In the genomic region with DNA sequence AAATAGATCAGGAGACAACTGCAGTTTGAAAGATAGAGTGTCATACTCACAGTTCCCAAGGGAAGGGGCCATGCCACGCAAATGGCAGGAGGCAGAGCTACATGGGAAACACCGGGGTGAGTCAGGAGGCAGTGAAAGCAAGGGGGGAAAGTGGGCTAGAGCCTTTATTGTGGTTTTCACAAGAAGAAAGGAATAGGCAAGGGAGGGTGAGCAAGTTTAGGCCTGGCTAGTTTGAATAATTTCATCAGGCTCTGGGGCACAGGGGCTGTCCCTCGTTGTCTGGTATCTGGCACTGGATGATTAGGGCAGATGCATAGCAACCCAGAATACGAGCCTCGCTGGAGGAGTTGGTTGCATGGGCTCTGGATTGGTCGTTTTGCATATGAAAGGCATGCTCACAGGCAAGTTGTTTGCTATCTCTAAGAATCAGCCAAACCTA, we compare ENCODE assay signal across 1 cellular context.
TF ChIP-seq lines count a peak whose summit lies in the region.

No MANE protein-coding gene starts in this region.

TF ChIP-seq in GM12878, 131 proteins besides CTCF, POLR2A, EP300 and RAD21 (continued from another document and continues in another):
- TF ChIP-seq, protein P1, sequence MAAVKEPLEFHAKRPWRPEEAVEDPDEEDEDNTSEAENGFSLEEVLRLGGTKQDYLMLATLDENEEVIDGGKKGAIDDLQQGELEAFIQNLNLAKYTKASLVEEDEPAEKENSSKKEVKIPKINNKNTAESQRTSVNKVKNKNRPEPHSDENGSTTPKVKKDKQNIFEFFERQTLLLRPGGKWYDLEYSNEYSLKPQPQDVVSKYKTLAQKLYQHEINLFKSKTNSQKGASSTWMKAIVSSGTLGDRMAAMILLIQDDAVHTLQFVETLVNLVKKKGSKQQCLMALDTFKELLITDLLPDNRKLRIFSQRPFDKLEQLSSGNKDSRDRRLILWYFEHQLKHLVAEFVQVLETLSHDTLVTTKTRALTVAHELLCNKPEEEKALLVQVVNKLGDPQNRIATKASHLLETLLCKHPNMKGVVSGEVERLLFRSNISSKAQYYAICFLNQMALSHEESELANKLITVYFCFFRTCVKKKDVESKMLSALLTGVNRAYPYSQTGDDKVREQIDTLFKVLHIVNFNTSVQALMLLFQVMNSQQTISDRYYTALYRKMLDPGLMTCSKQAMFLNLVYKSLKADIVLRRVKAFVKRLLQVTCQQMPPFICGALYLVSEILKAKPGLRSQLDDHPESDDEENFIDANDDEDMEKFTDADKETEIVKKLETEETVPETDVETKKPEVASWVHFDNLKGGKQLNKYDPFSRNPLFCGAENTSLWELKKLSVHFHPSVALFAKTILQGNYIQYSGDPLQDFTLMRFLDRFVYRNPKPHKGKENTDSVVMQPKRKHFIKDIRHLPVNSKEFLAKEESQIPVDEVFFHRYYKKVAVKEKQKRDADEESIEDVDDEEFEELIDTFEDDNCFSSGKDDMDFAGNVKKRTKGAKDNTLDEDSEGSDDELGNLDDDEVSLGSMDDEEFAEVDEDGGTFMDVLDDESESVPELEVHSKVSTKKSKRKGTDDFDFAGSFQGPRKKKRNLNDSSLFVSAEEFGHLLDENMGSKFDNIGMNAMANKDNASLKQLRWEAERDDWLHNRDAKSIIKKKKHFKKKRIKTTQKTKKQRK (IDR thresholded peaks at IDR 0.05; ENCODE audit: low read depth, low read length) = no peak
- no peak for TF ChIP-seq ZNF207 (IDR thresholded peaks at IDR 0.05; ENCODE audit: borderline replicate concordance)
- no peak for TF ChIP-seq SREBF1 (IDR thresholded peaks at IDR 0.05; ENCODE audit: low read length)
- TF ChIP-seq, protein P2, sequence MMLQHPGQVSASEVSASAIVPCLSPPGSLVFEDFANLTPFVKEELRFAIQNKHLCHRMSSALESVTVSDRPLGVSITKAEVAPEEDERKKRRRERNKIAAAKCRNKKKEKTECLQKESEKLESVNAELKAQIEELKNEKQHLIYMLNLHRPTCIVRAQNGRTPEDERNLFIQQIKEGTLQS (IDR thresholded peaks at IDR 0.05; ENCODE audit: borderline replicate concordance, extremely low read depth, low read depth, low read length) = no peak
- peak; percentile 15; the same call in 1 of the 2 replicates for TF ChIP-seq PAX5 (IDR thresholded peaks at IDR 0.05; ENCODE audit: borderline replicate concordance, low read depth, low read length)
- 0 out of 2 replicates have a peak, but pooled peaks have one; percentile 19 for TF ChIP-seq CREM (IDR thresholded peaks at IDR 0.05; ENCODE audit: low read depth)
- peak; percentile 71 for TF ChIP-seq DPF2 (IDR thresholded peaks at IDR 0.05)
- TF ChIP-seq, protein P3, sequence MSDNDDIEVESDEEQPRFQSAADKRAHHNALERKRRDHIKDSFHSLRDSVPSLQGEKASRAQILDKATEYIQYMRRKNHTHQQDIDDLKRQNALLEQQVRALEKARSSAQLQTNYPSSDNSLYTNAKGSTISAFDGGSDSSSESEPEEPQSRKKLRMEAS (IDR thresholded peaks at IDR 0.05; ENCODE audit: low read depth, low read length) = no peak
- TF ChIP-seq, protein P4, sequence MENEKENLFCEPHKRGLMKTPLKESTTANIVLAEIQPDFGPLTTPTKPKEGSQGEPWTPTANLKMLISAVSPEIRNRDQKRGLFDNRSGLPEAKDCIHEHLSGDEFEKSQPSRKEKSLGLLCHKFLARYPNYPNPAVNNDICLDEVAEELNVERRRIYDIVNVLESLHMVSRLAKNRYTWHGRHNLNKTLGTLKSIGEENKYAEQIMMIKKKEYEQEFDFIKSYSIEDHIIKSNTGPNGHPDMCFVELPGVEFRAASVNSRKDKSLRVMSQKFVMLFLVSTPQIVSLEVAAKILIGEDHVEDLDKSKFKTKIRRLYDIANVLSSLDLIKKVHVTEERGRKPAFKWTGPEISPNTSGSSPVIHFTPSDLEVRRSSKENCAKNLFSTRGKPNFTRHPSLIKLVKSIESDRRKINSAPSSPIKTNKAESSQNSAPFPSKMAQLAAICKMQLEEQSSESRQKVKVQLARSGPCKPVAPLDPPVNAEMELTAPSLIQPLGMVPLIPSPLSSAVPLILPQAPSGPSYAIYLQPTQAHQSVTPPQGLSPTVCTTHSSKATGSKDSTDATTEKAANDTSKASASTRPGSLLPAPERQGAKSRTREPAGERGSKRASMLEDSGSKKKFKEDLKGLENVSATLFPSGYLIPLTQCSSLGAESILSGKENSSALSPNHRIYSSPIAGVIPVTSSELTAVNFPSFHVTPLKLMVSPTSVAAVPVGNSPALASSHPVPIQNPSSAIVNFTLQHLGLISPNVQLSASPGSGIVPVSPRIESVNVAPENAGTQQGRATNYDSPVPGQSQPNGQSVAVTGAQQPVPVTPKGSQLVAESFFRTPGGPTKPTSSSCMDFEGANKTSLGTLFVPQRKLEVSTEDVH (IDR thresholded peaks at IDR 0.05; ENCODE audit: low read depth, partially characterized antibody) = no peak
- no peak for TF ChIP-seq SIX5 (IDR thresholded peaks at IDR 0.05; ENCODE audit: low read depth, low read length, severe bottlenecking)
- no peak for TF ChIP-seq RBBP5 (conservative IDR thresholded peaks at IDR 0.05)
- no peak for TF ChIP-seq SP1 (IDR thresholded peaks at IDR 0.05; ENCODE audit: low read depth, low read length)
- TF ChIP-seq IKZF2 (IDR thresholded peaks at IDR 0.05) = peak; percentile 96
- TF ChIP-seq EED (IDR thresholded peaks at IDR 0.05; ENCODE audit: low read depth) = peak; percentile 47
- TF ChIP-seq, protein P5, sequence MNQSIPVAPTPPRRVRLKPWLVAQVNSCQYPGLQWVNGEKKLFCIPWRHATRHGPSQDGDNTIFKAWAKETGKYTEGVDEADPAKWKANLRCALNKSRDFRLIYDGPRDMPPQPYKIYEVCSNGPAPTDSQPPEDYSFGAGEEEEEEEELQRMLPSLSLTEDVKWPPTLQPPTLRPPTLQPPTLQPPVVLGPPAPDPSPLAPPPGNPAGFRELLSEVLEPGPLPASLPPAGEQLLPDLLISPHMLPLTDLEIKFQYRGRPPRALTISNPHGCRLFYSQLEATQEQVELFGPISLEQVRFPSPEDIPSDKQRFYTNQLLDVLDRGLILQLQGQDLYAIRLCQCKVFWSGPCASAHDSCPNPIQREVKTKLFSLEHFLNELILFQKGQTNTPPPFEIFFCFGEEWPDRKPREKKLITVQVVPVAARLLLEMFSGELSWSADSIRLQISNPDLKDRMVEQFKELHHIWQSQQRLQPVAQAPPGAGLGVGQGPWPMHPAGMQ (IDR thresholded peaks at IDR 0.05; ENCODE audit: borderline replicate concordance) = no peak
- no peak for TF ChIP-seq BACH1 (IDR thresholded peaks at IDR 0.05; ENCODE audit: borderline replicate concordance)
- TF ChIP-seq, protein P6, sequence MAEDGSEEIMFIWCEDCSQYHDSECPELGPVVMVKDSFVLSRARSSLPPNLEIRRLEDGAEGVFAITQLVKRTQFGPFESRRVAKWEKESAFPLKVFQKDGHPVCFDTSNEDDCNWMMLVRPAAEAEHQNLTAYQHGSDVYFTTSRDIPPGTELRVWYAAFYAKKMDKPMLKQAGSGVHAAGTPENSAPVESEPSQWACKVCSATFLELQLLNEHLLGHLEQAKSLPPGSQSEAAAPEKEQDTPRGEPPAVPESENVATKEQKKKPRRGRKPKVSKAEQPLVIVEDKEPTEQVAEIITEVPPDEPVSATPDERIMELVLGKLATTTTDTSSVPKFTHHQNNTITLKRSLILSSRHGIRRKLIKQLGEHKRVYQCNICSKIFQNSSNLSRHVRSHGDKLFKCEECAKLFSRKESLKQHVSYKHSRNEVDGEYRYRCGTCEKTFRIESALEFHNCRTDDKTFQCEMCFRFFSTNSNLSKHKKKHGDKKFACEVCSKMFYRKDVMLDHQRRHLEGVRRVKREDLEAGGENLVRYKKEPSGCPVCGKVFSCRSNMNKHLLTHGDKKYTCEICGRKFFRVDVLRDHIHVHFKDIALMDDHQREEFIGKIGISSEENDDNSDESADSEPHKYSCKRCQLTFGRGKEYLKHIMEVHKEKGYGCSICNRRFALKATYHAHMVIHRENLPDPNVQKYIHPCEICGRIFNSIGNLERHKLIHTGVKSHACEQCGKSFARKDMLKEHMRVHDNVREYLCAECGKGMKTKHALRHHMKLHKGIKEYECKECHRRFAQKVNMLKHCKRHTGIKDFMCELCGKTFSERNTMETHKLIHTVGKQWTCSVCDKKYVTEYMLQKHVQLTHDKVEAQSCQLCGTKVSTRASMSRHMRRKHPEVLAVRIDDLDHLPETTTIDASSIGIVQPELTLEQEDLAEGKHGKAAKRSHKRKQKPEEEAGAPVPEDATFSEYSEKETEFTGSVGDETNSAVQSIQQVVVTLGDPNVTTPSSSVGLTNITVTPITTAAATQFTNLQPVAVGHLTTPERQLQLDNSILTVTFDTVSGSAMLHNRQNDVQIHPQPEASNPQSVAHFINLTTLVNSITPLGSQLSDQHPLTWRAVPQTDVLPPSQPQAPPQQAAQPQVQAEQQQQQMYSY (CRISPR knock-in tag; IDR thresholded peaks at IDR 0.05) = no peak
- no peak for TF ChIP-seq KDM1A (IDR thresholded peaks at IDR 0.05; ENCODE audit: borderline replicate concordance)
- no peak for TF ChIP-seq KAT2A (conservative IDR thresholded peaks at IDR 0.05; ENCODE audit: control insufficient read depth, low read depth, low read length)
- peak; percentile 60 for TF ChIP-seq ATF7 (IDR thresholded peaks at IDR 0.05; ENCODE audit: low read depth)
- TF ChIP-seq, protein P7, sequence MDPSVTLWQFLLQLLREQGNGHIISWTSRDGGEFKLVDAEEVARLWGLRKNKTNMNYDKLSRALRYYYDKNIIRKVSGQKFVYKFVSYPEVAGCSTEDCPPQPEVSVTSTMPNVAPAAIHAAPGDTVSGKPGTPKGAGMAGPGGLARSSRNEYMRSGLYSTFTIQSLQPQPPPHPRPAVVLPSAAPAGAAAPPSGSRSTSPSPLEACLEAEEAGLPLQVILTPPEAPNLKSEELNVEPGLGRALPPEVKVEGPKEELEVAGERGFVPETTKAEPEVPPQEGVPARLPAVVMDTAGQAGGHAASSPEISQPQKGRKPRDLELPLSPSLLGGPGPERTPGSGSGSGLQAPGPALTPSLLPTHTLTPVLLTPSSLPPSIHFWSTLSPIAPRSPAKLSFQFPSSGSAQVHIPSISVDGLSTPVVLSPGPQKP (IDR thresholded peaks at IDR 0.05; ENCODE audit: low read depth, low read length) = no peak
- no peak for TF ChIP-seq MTA3 (IDR thresholded peaks at IDR 0.05; ENCODE audit: borderline replicate concordance, low read length)
- 0 out of 2 replicates have a peak, but pooled peaks have one; percentile 64 for TF ChIP-seq RFX5 (IDR thresholded peaks at IDR 0.05; ENCODE audit: low read depth, low read length)
- TF ChIP-seq, protein P8, sequence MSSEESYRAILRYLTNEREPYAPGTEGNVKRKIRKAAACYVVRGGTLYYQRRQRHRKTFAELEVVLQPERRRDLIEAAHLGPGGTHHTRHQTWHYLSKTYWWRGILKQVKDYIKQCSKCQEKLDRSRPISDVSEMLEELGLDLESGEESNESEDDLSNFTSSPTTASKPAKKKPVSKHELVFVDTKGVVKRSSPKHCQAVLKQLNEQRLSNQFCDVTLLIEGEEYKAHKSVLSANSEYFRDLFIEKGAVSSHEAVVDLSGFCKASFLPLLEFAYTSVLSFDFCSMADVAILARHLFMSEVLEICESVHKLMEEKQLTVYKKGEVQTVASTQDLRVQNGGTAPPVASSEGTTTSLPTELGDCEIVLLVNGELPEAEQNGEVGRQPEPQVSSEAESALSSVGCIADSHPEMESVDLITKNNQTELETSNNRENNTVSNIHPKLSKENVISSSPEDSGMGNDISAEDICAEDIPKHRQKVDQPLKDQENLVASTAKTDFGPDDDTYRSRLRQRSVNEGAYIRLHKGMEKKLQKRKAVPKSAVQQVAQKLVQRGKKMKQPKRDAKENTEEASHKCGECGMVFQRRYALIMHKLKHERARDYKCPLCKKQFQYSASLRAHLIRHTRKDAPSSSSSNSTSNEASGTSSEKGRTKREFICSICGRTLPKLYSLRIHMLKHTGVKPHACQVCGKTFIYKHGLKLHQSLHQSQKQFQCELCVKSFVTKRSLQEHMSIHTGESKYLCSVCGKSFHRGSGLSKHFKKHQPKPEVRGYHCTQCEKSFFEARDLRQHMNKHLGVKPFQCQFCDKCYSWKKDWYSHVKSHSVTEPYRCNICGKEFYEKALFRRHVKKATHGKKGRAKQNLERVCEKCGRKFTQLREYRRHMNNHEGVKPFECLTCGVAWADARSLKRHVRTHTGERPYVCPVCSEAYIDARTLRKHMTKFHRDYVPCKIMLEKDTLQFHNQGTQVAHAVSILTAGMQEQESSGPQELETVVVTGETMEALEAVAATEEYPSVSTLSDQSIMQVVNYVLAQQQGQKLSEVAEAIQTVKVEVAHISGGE (CRISPR knock-in tag; IDR thresholded peaks at IDR 0.05) = no peak
- TF ChIP-seq CHD1 (IDR thresholded peaks at IDR 0.05; ENCODE audit: low read depth, low read length) = no peak
- TF ChIP-seq JUNB (IDR thresholded peaks at IDR 0.05) = no peak
- TF ChIP-seq NFYA (IDR thresholded peaks at IDR 0.05; ENCODE audit: borderline replicate concordance, low read depth, low read length) = no peak
- no peak for TF ChIP-seq ZNF384 (IDR thresholded peaks at IDR 0.05; ENCODE audit: borderline replicate concordance, low read depth, low read length)
- no peak for TF ChIP-seq ZBED1 (IDR thresholded peaks at IDR 0.05; ENCODE audit: borderline replicate concordance)
- TF ChIP-seq, protein P9, sequence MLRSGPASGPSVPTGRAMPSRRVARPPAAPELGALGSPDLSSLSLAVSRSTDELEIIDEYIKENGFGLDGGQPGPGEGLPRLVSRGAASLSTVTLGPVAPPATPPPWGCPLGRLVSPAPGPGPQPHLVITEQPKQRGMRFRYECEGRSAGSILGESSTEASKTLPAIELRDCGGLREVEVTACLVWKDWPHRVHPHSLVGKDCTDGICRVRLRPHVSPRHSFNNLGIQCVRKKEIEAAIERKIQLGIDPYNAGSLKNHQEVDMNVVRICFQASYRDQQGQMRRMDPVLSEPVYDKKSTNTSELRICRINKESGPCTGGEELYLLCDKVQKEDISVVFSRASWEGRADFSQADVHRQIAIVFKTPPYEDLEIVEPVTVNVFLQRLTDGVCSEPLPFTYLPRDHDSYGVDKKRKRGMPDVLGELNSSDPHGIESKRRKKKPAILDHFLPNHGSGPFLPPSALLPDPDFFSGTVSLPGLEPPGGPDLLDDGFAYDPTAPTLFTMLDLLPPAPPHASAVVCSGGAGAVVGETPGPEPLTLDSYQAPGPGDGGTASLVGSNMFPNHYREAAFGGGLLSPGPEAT (IDR thresholded peaks at IDR 0.05; ENCODE audit: low read depth) = peak; percentile 94; the same call in 1 of the 2 replicates
- TF ChIP-seq POLR2AphosphoS5 (IDR thresholded peaks at IDR 0.05; ENCODE audit: low read length) = no peak
- no peak for TF ChIP-seq ESRRA (IDR thresholded peaks at IDR 0.05; ENCODE audit: low read length)
- TF ChIP-seq NRF1 (conservative IDR thresholded peaks at IDR 0.05; ENCODE audit: low read depth, low read length) = no peak
- TF ChIP-seq TCF7 (IDR thresholded peaks at IDR 0.05; ENCODE audit: borderline replicate concordance) = peak; percentile 93
- TF ChIP-seq CBX3 (IDR thresholded peaks at IDR 0.05; ENCODE audit: borderline replicate concordance, low read depth) = no peak
- TF ChIP-seq HDAC6 (IDR thresholded peaks at IDR 0.05; ENCODE audit: unreplicated experiment) = no peak
- no peak for TF ChIP-seq FOS (IDR thresholded peaks at IDR 0.05; ENCODE audit: borderline replicate concordance, extremely low read depth, insufficient read length)
- TF ChIP-seq SMARCA5 (IDR thresholded peaks at IDR 0.05) = no peak
- TF ChIP-seq SMAD1 (IDR thresholded peaks at IDR 0.05; ENCODE audit: low read depth, partially characterized antibody) = no peak
- TF ChIP-seq POLR2AphosphoS2 (IDR thresholded peaks at IDR 0.05; ENCODE audit: low read depth, low read length) = no peak
- TF ChIP-seq STAT3 (IDR thresholded peaks at IDR 0.05; ENCODE audit: low read depth, low read length) = no peak
- no peak for TF ChIP-seq STAT1 (conservative IDR thresholded peaks at IDR 0.05)
- peak; percentile 91 for TF ChIP-seq IKZF1 (conservative IDR thresholded peaks at IDR 0.05)
- no peak for TF ChIP-seq EGR1 (IDR thresholded peaks at IDR 0.05; ENCODE audit: borderline replicate concordance in 1 of 2, low read depth in 2 of 2, low read length in 2 of 2)
- no peak for TF ChIP-seq PAX8 (IDR thresholded peaks at IDR 0.05)
- no peak for TF ChIP-seq ETV6 (conservative IDR thresholded peaks at IDR 0.05 in 1 of 2, IDR thresholded peaks at IDR 0.05 in 1 of 2; ENCODE audit: borderline replicate concordance in 1 of 2, low read depth in 1 of 2)
